2 cellular contexts compared by ENCODE assay signal in the genomic region with DNA sequence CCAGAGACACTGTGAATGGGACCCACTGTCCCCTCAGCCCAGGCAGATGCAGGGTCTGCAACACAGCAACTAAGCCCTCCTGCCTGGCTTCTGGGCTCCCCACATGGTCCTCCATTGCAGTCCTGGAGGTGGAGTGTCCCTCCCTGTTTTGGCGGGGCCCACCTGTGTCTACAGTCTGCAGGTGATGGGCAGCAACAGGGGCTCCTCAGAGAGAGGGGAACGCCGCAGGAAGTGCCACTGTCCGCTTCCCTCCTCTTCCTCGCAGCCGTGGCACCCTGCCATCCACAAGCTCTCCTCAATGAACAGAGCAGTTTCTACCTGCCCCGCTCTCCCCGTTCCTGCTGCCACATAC.
TF ChIP-seq lines count a peak whose summit lies in the region.

No MANE protein-coding gene starts in this region.

TF ChIP-seq in liver, 16 proteins besides CTCF, POLR2A, EP300 and RAD21:
- TF ChIP-seq HNF4A (conservative IDR thresholded peaks at IDR 0.05) (no peak), EGR1 (IDR thresholded peaks at IDR 0.05; ENCODE audit: low read depth in 2 of 2) (no peak), SP1 (IDR thresholded peaks at IDR 0.05) (no peak), YY1 (IDR thresholded peaks at IDR 0.05) (no peak), FOXA1 (IDR thresholded peaks at IDR 0.05) (no peak), JUND (IDR thresholded peaks at IDR 0.05) (no peak), GABPA (IDR thresholded peaks at IDR 0.05 in 1 of 2, conservative IDR thresholded peaks at IDR 0.05 in 1 of 2) (no peak), RXRA (IDR thresholded peaks at IDR 0.05) (no peak), TAF1 (conservative IDR thresholded peaks at IDR 0.05) (no peak), HNF4G (IDR thresholded peaks at IDR 0.05) (no peak), NR2F2 (IDR thresholded peaks at IDR 0.05) (no peak), FOXA2 (IDR thresholded peaks at IDR 0.05) (no peak)
- TF ChIP-seq, protein P1, sequence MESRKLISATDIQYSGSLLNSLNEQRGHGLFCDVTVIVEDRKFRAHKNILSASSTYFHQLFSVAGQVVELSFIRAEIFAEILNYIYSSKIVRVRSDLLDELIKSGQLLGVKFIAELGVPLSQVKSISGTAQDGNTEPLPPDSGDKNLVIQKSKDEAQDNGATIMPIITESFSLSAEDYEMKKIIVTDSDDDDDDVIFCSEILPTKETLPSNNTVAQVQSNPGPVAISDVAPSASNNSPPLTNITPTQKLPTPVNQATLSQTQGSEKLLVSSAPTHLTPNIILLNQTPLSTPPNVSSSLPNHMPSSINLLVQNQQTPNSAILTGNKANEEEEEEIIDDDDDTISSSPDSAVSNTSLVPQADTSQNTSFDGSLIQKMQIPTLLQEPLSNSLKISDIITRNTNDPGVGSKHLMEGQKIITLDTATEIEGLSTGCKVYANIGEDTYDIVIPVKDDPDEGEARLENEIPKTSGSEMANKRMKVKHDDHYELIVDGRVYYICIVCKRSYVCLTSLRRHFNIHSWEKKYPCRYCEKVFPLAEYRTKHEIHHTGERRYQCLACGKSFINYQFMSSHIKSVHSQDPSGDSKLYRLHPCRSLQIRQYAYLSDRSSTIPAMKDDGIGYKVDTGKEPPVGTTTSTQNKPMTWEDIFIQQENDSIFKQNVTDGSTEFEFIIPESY (IDR thresholded peaks at IDR 0.05), result no peak
- TF ChIP-seq, protein P2, sequence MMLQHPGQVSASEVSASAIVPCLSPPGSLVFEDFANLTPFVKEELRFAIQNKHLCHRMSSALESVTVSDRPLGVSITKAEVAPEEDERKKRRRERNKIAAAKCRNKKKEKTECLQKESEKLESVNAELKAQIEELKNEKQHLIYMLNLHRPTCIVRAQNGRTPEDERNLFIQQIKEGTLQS (IDR thresholded peaks at IDR 0.05), result no peak
- TF ChIP-seq, protein P3, sequence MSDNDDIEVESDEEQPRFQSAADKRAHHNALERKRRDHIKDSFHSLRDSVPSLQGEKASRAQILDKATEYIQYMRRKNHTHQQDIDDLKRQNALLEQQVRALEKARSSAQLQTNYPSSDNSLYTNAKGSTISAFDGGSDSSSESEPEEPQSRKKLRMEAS (IDR thresholded peaks at IDR 0.05), result no peak
- TF ChIP-seq, protein P4, sequence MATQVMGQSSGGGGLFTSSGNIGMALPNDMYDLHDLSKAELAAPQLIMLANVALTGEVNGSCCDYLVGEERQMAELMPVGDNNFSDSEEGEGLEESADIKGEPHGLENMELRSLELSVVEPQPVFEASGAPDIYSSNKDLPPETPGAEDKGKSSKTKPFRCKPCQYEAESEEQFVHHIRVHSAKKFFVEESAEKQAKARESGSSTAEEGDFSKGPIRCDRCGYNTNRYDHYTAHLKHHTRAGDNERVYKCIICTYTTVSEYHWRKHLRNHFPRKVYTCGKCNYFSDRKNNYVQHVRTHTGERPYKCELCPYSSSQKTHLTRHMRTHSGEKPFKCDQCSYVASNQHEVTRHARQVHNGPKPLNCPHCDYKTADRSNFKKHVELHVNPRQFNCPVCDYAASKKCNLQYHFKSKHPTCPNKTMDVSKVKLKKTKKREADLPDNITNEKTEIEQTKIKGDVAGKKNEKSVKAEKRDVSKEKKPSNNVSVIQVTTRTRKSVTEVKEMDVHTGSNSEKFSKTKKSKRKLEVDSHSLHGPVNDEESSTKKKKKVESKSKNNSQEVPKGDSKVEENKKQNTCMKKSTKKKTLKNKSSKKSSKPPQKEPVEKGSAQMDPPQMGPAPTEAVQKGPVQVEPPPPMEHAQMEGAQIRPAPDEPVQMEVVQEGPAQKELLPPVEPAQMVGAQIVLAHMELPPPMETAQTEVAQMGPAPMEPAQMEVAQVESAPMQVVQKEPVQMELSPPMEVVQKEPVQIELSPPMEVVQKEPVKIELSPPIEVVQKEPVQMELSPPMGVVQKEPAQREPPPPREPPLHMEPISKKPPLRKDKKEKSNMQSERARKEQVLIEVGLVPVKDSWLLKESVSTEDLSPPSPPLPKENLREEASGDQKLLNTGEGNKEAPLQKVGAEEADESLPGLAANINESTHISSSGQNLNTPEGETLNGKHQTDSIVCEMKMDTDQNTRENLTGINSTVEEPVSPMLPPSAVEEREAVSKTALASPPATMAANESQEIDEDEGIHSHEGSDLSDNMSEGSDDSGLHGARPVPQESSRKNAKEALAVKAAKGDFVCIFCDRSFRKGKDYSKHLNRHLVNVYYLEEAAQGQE (IDR thresholded peaks at IDR 0.05), result no peak

TF ChIP-seq in HepG2, 621 proteins besides CTCF, POLR2A, EP300 and RAD21:
- TF ChIP-seq, protein P5, sequence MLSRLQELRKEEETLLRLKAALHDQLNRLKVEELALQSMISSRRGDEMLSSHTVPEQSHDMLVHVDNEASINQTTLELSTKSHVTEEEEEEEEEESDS (CRISPR knock-in tag; IDR thresholded peaks at IDR 0.05; ENCODE audit: borderline replicate concordance), result no peak
- TF ChIP-seq FOXC1 (CRISPR knock-in tag; IDR thresholded peaks at IDR 0.05; ENCODE audit: borderline replicate concordance), result no peak
- TF ChIP-seq SP140L (CRISPR knock-in tag; IDR thresholded peaks at IDR 0.05; ENCODE audit: borderline replicate concordance), result no peak
